ENCODE assay signal across 9 cellular contexts in genomic region chr14:90454041-90455000, GRCh38. TPM values are rescaled to one million over a fixed set of nuclear protein-coding genes. Genes with fewer than 3 reads are reported as not detected.
DNase-seq lines count a peak whose midpoint lies in the region; ATAC-seq and TF ChIP-seq lines count a peak whose summit lies in the region.
"Had no signal": no experiment of that assay in that cellular context is flagged by ENCODE, and none has a peak within 500 bp of the region (broad histone marks: within the 10 kb centered on the region; RNA-seq: fewer than 3 reads in every experiment).

No MANE protein-coding gene starts in this region.

- no peaks in the 10 kb centered on the region for H3K9me3 ChIP-seq in HUES48 (ENCODE audit: control insufficient read depth, insufficient read depth, low read length)
- H3K9me3 ChIP-seq in hepatocyte (ENCODE audit: low read depth): no peaks in the 10 kb centered on the region

- ATAC-seq in GM21825 (IDR thresholded peaks at IDR 0.05; ENCODE audit: unreplicated experiment) (no peak), GM21717 (IDR thresholded peaks at IDR 0.05; ENCODE audit: unreplicated experiment) (no peak), GM21786 (IDR thresholded peaks at IDR 0.05; ENCODE audit: unreplicated experiment) (no peak)

- H3K36me3 ChIP-seq in HUES48 (ENCODE audit: control insufficient read depth, insufficient read depth, low read length) (no peaks in the 10 kb centered on the region), hepatocyte (replicated peaks; ENCODE audit: insufficient read depth, low read depth) (no peaks in the 10 kb centered on the region)

- H4K20me1 ChIP-seq in hepatocyte (ENCODE audit: insufficient read depth, poor library complexity, severe bottlenecking): no peaks in the 10 kb centered on the region

- peak overlapping the region; percentile 40 for H2AFZ ChIP-seq in hepatocyte

- DNase-seq in AG04449 (ENCODE audit: low read depth, low spot score) (no peak), amygdala (lab: John Stamatoyannopoulos, UW) (peak in 55 of 56 donors; percentile 34 to 98 (median 93)), hepatocyte (ENCODE audit: low spot score) (peak; percentile 84), pulmonary artery endothelial cell (ENCODE audit: low read depth, low spot score) (peak; percentile 81)
- DNase-seq: activated naive CD8-positive, alpha-beta T cell treated with anti-CD3 and anti-CD28 coated beads, Interleukin-2, amount 10 ng/mL, durations not matched to agents 7 days and 5 days had no signal

- POLR2A ChIA-PET in AG04449 (lab: Yijun Ruan, JAX): no interaction called here

- H3K27me3 ChIP-seq in HUES48 (ENCODE audit: control insufficient read depth, insufficient read depth, low read length) (no peaks in the 10 kb centered on the region), hepatocyte (no peaks in the 10 kb centered on the region)

- CTCF ChIA-PET in AG04449 (lab: Yijun Ruan, JAX): interaction anchor here (1.7 kb wide), 1 partner anchor 244 kb away, joined by 4 read pairs; no protein-coding TSS in a partner anchor

- peak overlapping the region; percentile 70 for H3K4me2 ChIP-seq in hepatocyte

- H3K4me3 ChIP-seq in AG04449 (ENCODE audit: low read depth, low read length): peak overlapping the region; percentile 43
- peak overlapping the region; percentile 64 for H3K4me3 ChIP-seq in HUES48 (ENCODE audit: low read depth, low read length)
- H3K4me3 ChIP-seq in hepatocyte: no peak overlapping the region

- TF ChIP-seq CTCF in AG04449 (IDR thresholded peaks at IDR 0.05; ENCODE audit: insufficient read depth, low read length, missing control alignments) (no peak), hepatocyte (IDR thresholded peaks at IDR 0.05; ENCODE audit: poor library complexity) (no peak)

- H3K4me1 ChIP-seq in HUES48 (ENCODE audit: control insufficient read depth, insufficient read depth, low read length) (peaks cover 12% of the 10 kb centered on the region), hepatocyte (ENCODE audit: insufficient read depth) (no peaks in the 10 kb centered on the region)

- H3K9me2 ChIP-seq in hepatocyte (replicated peaks; ENCODE audit: insufficient read depth): no peaks in the 10 kb centered on the region

- H3K79me2 ChIP-seq in hepatocyte: no peaks in the 10 kb centered on the region

- peak overlapping the region; percentile 67 for H3K9ac ChIP-seq in HUES48 (ENCODE audit: low read depth, low read length)

- 41% methylated on average over 30 of the region's 30 CpGs for WGBS in hepatocyte (ENCODE audit: low lambda C conversion rate, missing lambda C conversion rate)

- H3K27ac ChIP-seq in HUES48 (ENCODE audit: low read depth, low read length): peak overlapping the region; percentile 73
- no peak overlapping the region for H3K27ac ChIP-seq in hepatocyte

RNA-seq across cellular contexts. Expression of gene CALM1, which starts 57.5 kb away (rescaled TPM):
- 341 and 405 TPM in 2 replicates for total RNA-seq in hepatocyte
- 859 and 862 TPM in 2 replicates for polyA plus RNA-seq in hepatocyte
- total RNA-seq in pulmonary artery endothelial cell: 1,262 and 1,419 TPM in 2 replicates
